In the genomic region with DNA sequence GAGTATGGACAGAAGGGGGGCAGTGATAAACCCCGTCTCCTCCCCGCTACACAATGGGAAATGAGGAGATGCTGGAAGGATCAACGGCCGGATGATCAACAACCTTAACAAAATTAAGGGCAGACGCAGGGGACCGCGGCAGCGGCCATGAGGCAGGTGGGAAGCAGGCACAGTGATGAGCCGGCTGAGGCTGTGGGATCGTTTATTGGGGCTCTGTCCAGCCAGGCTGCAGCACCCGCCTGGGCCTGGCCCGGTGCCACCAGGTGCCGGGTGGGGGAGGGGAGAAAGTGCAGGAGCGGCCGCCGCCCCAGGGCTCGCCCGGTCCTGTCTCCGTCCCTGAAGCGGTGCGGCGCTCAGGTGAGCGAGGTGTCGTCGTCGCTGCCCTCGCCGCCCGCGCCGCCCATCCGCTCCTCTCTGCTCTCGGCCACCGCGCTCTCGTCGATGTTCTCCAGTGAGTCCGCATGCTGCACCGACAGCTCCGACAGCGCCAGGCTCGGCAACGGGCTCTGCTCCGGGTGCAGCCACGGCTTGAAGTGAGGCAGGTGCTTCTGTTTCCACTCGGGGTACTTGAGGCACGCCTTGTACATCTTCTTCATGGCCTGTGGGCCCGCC, we compare ENCODE assay signal across 21 cellular contexts.
"Had no signal": no experiment of that assay in that cellular context is flagged by ENCODE, and none has a peak within 500 bp of the region (broad histone marks: within the 10 kb centered on the region; RNA-seq: fewer than 3 reads in every experiment).

No MANE protein-coding gene starts in this region.

- H3K27me3 ChIP-seq: ascending aorta, brain microvascular endothelial cell, foreskin keratinocyte, hepatocyte, transverse colon had no signal

- H3K27ac ChIP-seq: ascending aorta, brain microvascular endothelial cell, foreskin keratinocyte, transverse colon had no signal

- H3K36me3 ChIP-seq: brain microvascular endothelial cell had no signal

- H3K4me3 ChIP-seq: ascending aorta, hepatocyte, smooth muscle cell, transverse colon had no signal

- FAIRE-seq: urothelium cell line had no signal

- DNase-seq: activated gamma-delta T cell treated with Interleukin-2 at 50 U/mL for 16 hours; activated T-cell treated with anti-CD3 and anti-CD28 coated beads, Interleukin-2, amount 50 U/mL, for 1 hour; brain microvascular endothelial cell; central memory CD4-positive, alpha-beta T cell; dermis blood vessel endothelial cell; effector CD8-positive, alpha-beta T cell; erythroblast; foreskin keratinocyte; left ventricle myocardium superior; mammary epithelial cell; occipital lobe; stimulated activated CD4-positive, alpha-beta T cell treated with anti-CD3 and anti-CD28 coated beads, Interleukin-15, amount 100 ng/mL, for 24 hours; stimulated activated naive B cell treated with anti-CD40 and anti-IgM and Interleukin-4, amounts not matched to agents 10 μg/mL and 1 μg/mL and 100 μg/mL, for 72 hours; T-helper 9 cell; transverse colon had no signal

- H3K9me3 ChIP-seq: ascending aorta, transverse colon had no signal

- ATAC-seq: activated naive CD4-positive, alpha-beta T cell treated with anti-CD3 and anti-CD28 coated beads, Interleukin-2, amount 50 U/mL, for 72 hours; foreskin keratinocyte; left ventricle myocardium superior; sciatic nerve; stimulated activated naive B cell treated with anti-CD40 and anti-IgM and Interleukin-4, amounts not matched to agents 10 μg/mL and 1 μg/mL and 100 μg/mL, for 72 hours had no signal
